Comparison of ENCODE assay signal across 23 cellular contexts in genomic region chr19:13758795-13759194, GRCh38. TPM values are rescaled to one million over a fixed set of nuclear protein-coding genes. Genes with fewer than 3 reads are reported as not detected.
DNase-seq lines count a peak whose midpoint lies in the region; ATAC-seq and TF ChIP-seq lines count a peak whose summit lies in the region.
"Had no signal": no experiment of that assay in that cellular context is flagged by ENCODE, and none has a peak within 500 bp of the region (broad histone marks: within the 10 kb centered on the region; RNA-seq: fewer than 3 reads in every experiment).

No MANE protein-coding gene starts in this region.

- DNase-seq in natural killer cell treated with Interleukin-12 subunit alpha and Interleukin-12 subunit beta and Interleukin-15 and Interleukin-18, amount 100 ng/mL, for 72 hours (ENCODE audit: low spot score), result peak; percentile 44
- DNase-seq in natural killer cell, result no peak
- no peak for DNase-seq in endothelial cell (ENCODE audit: low spot score)
- peak; percentile 39 for DNase-seq in osteoblast (ENCODE audit: insufficient read length, low spot score, missing footprints)
- DNase-seq in T1000 (lab: John Stamatoyannopoulos, UW), result no peak
- DNase-seq in glomerular visceral epithelial cell (ENCODE audit: extremely low spot score), result no peak
- DNase-seq: 8988T; ACHN; AML-193; BE2C; CD4-positive, alpha-beta T cell; CD8-positive, alpha-beta memory T cell; DMS 273 treated with DMSO at 0.1 percent for 48 hours; DMS79; EL; GDM1; GOT3 had no signal

- H3K36me3 ChIP-seq in osteoblast (ENCODE audit: insufficient read depth, low read length), result peaks cover 80% of the 10 kb centered on the region

- no peaks in the 10 kb centered on the region for H3K27me3 Mint-ChIP-seq in natural killer cell treated with Interleukin-12 subunit alpha and Interleukin-12 subunit beta and Interleukin-15 and Interleukin-18, amount 100 ng/mL, for 72 hours
- no peaks in the 10 kb centered on the region for H3K27me3 Mint-ChIP-seq in natural killer cell (ENCODE audit: low read depth in 2 of 2)
- peaks cover 10% of the 10 kb centered on the region for H3K27me3 Mint-ChIP-seq in endothelial cell (ENCODE audit: unreplicated experiment)
- H3K27me3 Mint-ChIP-seq: CD4-positive, alpha-beta T cell had no signal

- H2AFZ ChIP-seq in osteoblast (ENCODE audit: low read length), result no peak overlapping the region

- no peak for TF ChIP-seq CTCF in natural killer cell (IDR thresholded peaks at IDR 0.05)
- TF ChIP-seq CTCF in endothelial cell (IDR thresholded peaks at IDR 0.05; ENCODE audit: unreplicated experiment), result no peak
- TF ChIP-seq CTCF in osteoblast (IDR thresholded peaks at IDR 0.05; ENCODE audit: extremely low read depth, low read depth, low read length), result no peak

- ATAC-seq in natural killer cell treated with Interleukin-12 subunit alpha and Interleukin-12 subunit beta and Interleukin-15 and Interleukin-18, amount 100 ng/mL, for 72 hours, result no peak
- ATAC-seq in natural killer cell (no peak), GM18867 (IDR thresholded peaks at IDR 0.05; ENCODE audit: unreplicated experiment) (no peak)
- ATAC-seq: A549, GM12878 had no signal

- peaks cover 0 to 12% of the 10 kb centered on the region in 2 donors for H3K4me1 Mint-ChIP-seq in natural killer cell treated with Interleukin-12 subunit alpha and Interleukin-12 subunit beta and Interleukin-15 and Interleukin-18, amount 100 ng/mL, for 72 hours (ENCODE audit: low read depth in 2 of 2)
- H3K4me1 Mint-ChIP-seq in natural killer cell, result peaks cover 0 to 5% of the 10 kb centered on the region in 2 donors
- H3K4me1 Mint-ChIP-seq in endothelial cell (ENCODE audit: unreplicated experiment), result peaks cover 21% of the 10 kb centered on the region

- no peaks in the 10 kb centered on the region for H3K27me3 ChIP-seq in osteoblast (ENCODE audit: insufficient read depth, low read length)
- H3K27me3 ChIP-seq: BE2C; BLaER1 treated with 17β-estradiol and CSF1 and Interleukin-3, amounts not matched to agents 10 nM and 100 nM had no signal

- intact Hi-C loops in natural killer cell (cut with micrococcal nuclease), result no loop called here

- no peak overlapping the region for H3K4me3 Mint-ChIP-seq in natural killer cell treated with Interleukin-12 subunit alpha and Interleukin-12 subunit beta and Interleukin-15 and Interleukin-18, amount 100 ng/mL, for 72 hours
- no peak overlapping the region for H3K4me3 Mint-ChIP-seq in natural killer cell
- peak overlapping the region; percentile 21 for H3K4me3 Mint-ChIP-seq in endothelial cell (ENCODE audit: unreplicated experiment)
- H3K4me3 Mint-ChIP-seq: CD14-positive monocyte; CD4-positive, alpha-beta T cell had no signal

- H3K4me3 ChIP-seq in osteoblast (ENCODE audit: insufficient read depth, low read length), result no peak overlapping the region
- H3K4me3 ChIP-seq: A549; BLaER1 treated with 17β-estradiol and CSF1 and Interleukin-3, amounts not matched to agents 10 nM and 100 nM; GM12878; HAP-1 had no signal

- no peaks in the 10 kb centered on the region for H3K9me3 ChIP-seq in osteoblast (ENCODE audit: low read depth, low read length)
- H3K9me3 ChIP-seq: A549; BE2C; BLaER1 treated with 17β-estradiol and CSF1 and Interleukin-3, amounts not matched to agents 10 nM and 100 nM; HAP-1 had no signal

- peaks cover under 1% of the 10 kb centered on the region for H3K4me1 ChIP-seq in osteoblast (ENCODE audit: insufficient read depth, low read length)
- H3K4me1 ChIP-seq: A549, BE2C had no signal

- H3K27ac Mint-ChIP-seq in natural killer cell treated with Interleukin-12 subunit alpha and Interleukin-12 subunit beta and Interleukin-15 and Interleukin-18, amount 100 ng/mL, for 72 hours, result no peak overlapping the region
- H3K27ac Mint-ChIP-seq in natural killer cell (no peak overlapping the region), endothelial cell (ENCODE audit: unreplicated experiment) (no peak overlapping the region)
- H3K27ac Mint-ChIP-seq: CD4-positive, alpha-beta T cell had no signal

- peaks cover 4% of the 10 kb centered on the region for H3K79me2 ChIP-seq in osteoblast (ENCODE audit: insufficient read depth, low read length)

- no peaks in the 10 kb centered on the region for H3K9me3 Mint-ChIP-seq in natural killer cell treated with Interleukin-12 subunit alpha and Interleukin-12 subunit beta and Interleukin-15 and Interleukin-18, amount 100 ng/mL, for 72 hours
- H3K9me3 Mint-ChIP-seq in natural killer cell, result no peaks in the 10 kb centered on the region
- H3K9me3 Mint-ChIP-seq in endothelial cell (ENCODE audit: unreplicated experiment), result no peaks in the 10 kb centered on the region
- H3K9me3 Mint-ChIP-seq: CD14-positive monocyte; CD4-positive, alpha-beta T cell; CD8-positive, alpha-beta memory T cell had no signal

- peaks cover 14% of the 10 kb centered on the region for H3K36me3 Mint-ChIP-seq in natural killer cell treated with Interleukin-12 subunit alpha and Interleukin-12 subunit beta and Interleukin-15 and Interleukin-18, amount 100 ng/mL, for 72 hours
- H3K36me3 Mint-ChIP-seq in natural killer cell (peaks cover 17% of the 10 kb centered on the region), endothelial cell (ENCODE audit: low read depth, unreplicated experiment) (peaks cover 47% of the 10 kb centered on the region)

- H4K20me1 ChIP-seq in osteoblast (ENCODE audit: insufficient read depth, low read length), result no peaks in the 10 kb centered on the region

- H3K4me2 ChIP-seq in osteoblast (ENCODE audit: insufficient read depth, low read length), result no peak overlapping the region
- H3K4me2 ChIP-seq: A549; BLaER1 treated with 17β-estradiol and CSF1 and Interleukin-3, amounts not matched to agents 10 nM and 100 nM had no signal

- H3K27ac ChIP-seq in osteoblast (ENCODE audit: low read depth, low read length), result no peak overlapping the region
- H3K27ac ChIP-seq: A549; BLaER1 treated with 17β-estradiol and CSF1 and Interleukin-3, amounts not matched to agents 10 nM and 100 nM had no signal

RNA-seq across cellular contexts. Expression of gene MRI1, which starts 5.5 kb away (rescaled TPM):
- 10 to 100 TPM; 29.1 to 70.0 TPM for total RNA-seq in natural killer cell treated with Interleukin-12 subunit alpha and Interleukin-12 subunit beta and Interleukin-15 and Interleukin-18, amount 100 ng/mL, for 72 hours
- total RNA-seq in natural killer cell (10 to 100 TPM; 25.7 to 35.4 (median 26.7) TPM), endothelial cell (ENCODE audit: unreplicated experiment) (165 TPM), osteoblast (33.7 and 35.4 TPM in 2 replicates)

RNA-seq across cellular contexts. Expression of gene C19orf53, which starts 15.5 kb away (rescaled TPM):
- total RNA-seq in natural killer cell treated with Interleukin-12 subunit alpha and Interleukin-12 subunit beta and Interleukin-15 and Interleukin-18, amount 100 ng/mL, for 72 hours, result 10 to 100 TPM; 53.0 to 83.6 TPM
- 10 to 100 TPM; 52.2 to 56.6 (median 54.7) TPM for total RNA-seq in natural killer cell
- total RNA-seq in endothelial cell (ENCODE audit: unreplicated experiment), result 98.4 TPM
- 33.3 and 34.8 TPM in 2 replicates for total RNA-seq in osteoblast

RNA-seq across cellular contexts. Expression of gene ZSWIM4, which starts 36.4 kb away (rescaled TPM):
- total RNA-seq in natural killer cell treated with Interleukin-12 subunit alpha and Interleukin-12 subunit beta and Interleukin-15 and Interleukin-18, amount 100 ng/mL, for 72 hours, result 1 to 10 TPM; 8.3 to 9.7 TPM
- total RNA-seq in natural killer cell, result 1 to 10 TPM; 5.8 to 5.9 (median 5.9) TPM
- total RNA-seq in endothelial cell (ENCODE audit: unreplicated experiment), result 43.7 TPM
- total RNA-seq in osteoblast, result 6.8 and 9.0 TPM in 2 replicates

Comparison
In these comparisons a context has a peak if more than half of its experiments do, and no peak if none do; other contexts are left out.
1. DNase-seq: peak in natural killer cell treated with Interleukin-12 subunit alpha and Interleukin-12 subunit beta and Interleukin-15 and Interleukin-18, amount 100 ng/mL, for 72 hours (single experiment) and osteoblast (single experiment); none in natural killer cell (single experiment), endothelial cell (single experiment), T1000 (single experiment) and glomerular visceral epithelial cell (single experiment).